9 cellular contexts compared by ENCODE assay signal in genomic region chr3:169146112-169146665, GRCh38.
DNase-seq lines count a peak whose midpoint lies in the region; ATAC-seq and TF ChIP-seq lines count a peak whose summit lies in the region.
"Had no signal": no experiment of that assay in that cellular context is flagged by ENCODE, and none has a peak within 500 bp of the region (broad histone marks: within the 10 kb centered on the region; RNA-seq: fewer than 3 reads in every experiment).

No MANE protein-coding gene starts in this region.

- CTCF ChIA-PET in mammary epithelial cell (lab: Charles Lee; ENCODE audit: low non-redundant PET), result interaction anchor here (0.6 to 0.7 kb wide), 2 partner anchors 194 to 200 kb away, joined by 4 to 7 read pairs; no protein-coding TSS in a partner anchor

- peaks cover 81% of the 10 kb centered on the region for H3K27me3 Mint-ChIP-seq in stimulated activated naive CD8-positive, alpha-beta T cell treated with anti-CD3 and anti-CD28 coated beads, Interleukin-15, Interleukin-2, amounts not matched to agents 100 ng/mL and 50 ng/mL, for 24 hours

- peaks cover 15% of the 10 kb centered on the region for H3K4me1 ChIP-seq in mammary epithelial cell (ENCODE audit: insufficient read depth, low read length)

- H3K4me3 ChIP-seq in mammary epithelial cell (replicated peaks in 1 of 3; ENCODE audit: insufficient read depth in 1 of 3, low read depth in 2 of 3, low read length in 3 of 3) (peak overlapping the region; percentile 81 to 96 (median 89)), kidney epithelial cell (ENCODE audit: low read depth, low read length) (peak overlapping the region; percentile 95)
- H3K4me3 ChIP-seq: BLaER1 had no signal

- H3K27ac ChIP-seq in mammary epithelial cell (ENCODE audit: insufficient read depth, low read depth, low read length), result peak overlapping the region; percentile 93
- H3K27ac ChIP-seq: BLaER1 had no signal

- no peak overlapping the region for H3K27ac Mint-ChIP-seq in stimulated activated naive CD8-positive, alpha-beta T cell treated with anti-CD3 and anti-CD28 coated beads, Interleukin-15, Interleukin-2, amounts not matched to agents 100 ng/mL and 50 ng/mL, for 24 hours

- H3K9ac ChIP-seq in mammary epithelial cell (ENCODE audit: insufficient read depth, low read length), result peak overlapping the region; percentile 97
- H3K9ac ChIP-seq: BLaER1 had no signal

- no peaks in the 10 kb centered on the region for H3K27me3 ChIP-seq in mammary epithelial cell (ENCODE audit: insufficient read depth, low read length)
- H3K27me3 ChIP-seq in kidney epithelial cell (ENCODE audit: control insufficient read depth, insufficient read depth, low read length), result no peaks in the 10 kb centered on the region

- TF ChIP-seq CTCF in mammary epithelial cell (conservative IDR thresholded peaks at IDR 0.05 in 1 of 2, IDR thresholded peaks at IDR 0.05 in 1 of 2; ENCODE audit: extremely low read depth in 1 of 2, insufficient read depth in 1 of 2, low read depth in 1 of 2, low read length in 2 of 2) (no peak), kidney epithelial cell (IDR thresholded peaks at IDR 0.05; ENCODE audit: insufficient read depth, low read length, poor library complexity, severe bottlenecking) (no peak)

- no peaks in the 10 kb centered on the region for H4K20me1 ChIP-seq in mammary epithelial cell (ENCODE audit: insufficient read depth, low read length)

- peak overlapping the region; percentile 96 for H3K4me2 ChIP-seq in mammary epithelial cell (ENCODE audit: insufficient read depth, low read depth, low read length)

- H3K79me2 ChIP-seq in mammary epithelial cell (ENCODE audit: insufficient read depth, low read length), result peaks cover 38% of the 10 kb centered on the region

- dilution Hi-C loops in mammary epithelial cell (cut with HindIII; ENCODE audit: low sequenced_read_pairs), result no loop called here

- intact Hi-C loops in mammary epithelial cell (cut with micrococcal nuclease), result loop anchor here (2.0 to 10.0 kb wide), 4 partner anchors 105 to 626 kb away; partner anchors contain the start of gene MYNN

- no peak for ATAC-seq in HG02840 (IDR thresholded peaks at IDR 0.05; ENCODE audit: low FRiP score, unreplicated experiment)

- in situ Hi-C loops in mammary epithelial cell (cut with MboI; ENCODE audit: low sequenced_read_pairs in 2 of 2), result loop anchor here in 1 of 2 donors (10.0 to 25.0 kb wide), 3 partner anchors 109 to 519 kb away; partner anchors contain the start of gene MECOM

- no peaks in the 10 kb centered on the region for H3K9me3 ChIP-seq in mammary epithelial cell (replicated peaks; ENCODE audit: insufficient read depth, low read length)
- H3K9me3 ChIP-seq: BLaER1 had no signal

- H3K36me3 Mint-ChIP-seq in stimulated activated naive CD8-positive, alpha-beta T cell treated with anti-CD3 and anti-CD28 coated beads, Interleukin-15, Interleukin-2, amounts not matched to agents 100 ng/mL and 50 ng/mL, for 24 hours (ENCODE audit: low read depth), result no peaks in the 10 kb centered on the region

- peak in 2 of 3 experiments; percentile 69 to 88 for DNase-seq in NCI-H1417 (lab: John Stamatoyannopoulos, UW)
- no peak for DNase-seq in NCI-H1417 treated with DMSO at 0.1 percent for 48 hours (lab: John Stamatoyannopoulos, UW)
- DNase-seq in NCI-H82 (lab: John Stamatoyannopoulos, UW), result peak; percentile 78
- peak; percentile 70 for DNase-seq in mammary epithelial cell
- DNase-seq in kidney epithelial cell (ENCODE audit: low read depth), result no peak
- no peak for DNase-seq in GDM1 (lab: John Stamatoyannopoulos, UW)

- BruUV-seq in mammary epithelial cell (replicated peaks; lab: Mats Ljungman, UMichigan), result TSS peak; percentile 47

- WGBS in mammary epithelial cell (ENCODE audit: low coverage, missing lambda C conversion rate), result under 1% methylated on average over 29 of the region's 40 CpGs

- H3K9me3 Mint-ChIP-seq in stimulated activated naive CD8-positive, alpha-beta T cell treated with anti-CD3 and anti-CD28 coated beads, Interleukin-15, Interleukin-2, amounts not matched to agents 100 ng/mL and 50 ng/mL, for 24 hours, result peaks cover 5% of the 10 kb centered on the region

- H3K4me1 Mint-ChIP-seq in stimulated activated naive CD8-positive, alpha-beta T cell treated with anti-CD3 and anti-CD28 coated beads, Interleukin-15, Interleukin-2, amounts not matched to agents 100 ng/mL and 50 ng/mL, for 24 hours (ENCODE audit: low read depth), result peaks cover 22% of the 10 kb centered on the region

- peak overlapping the region; percentile 97 for H2AFZ ChIP-seq in mammary epithelial cell (ENCODE audit: low read depth, low read length)

- H3K36me3 ChIP-seq in mammary epithelial cell (ENCODE audit: insufficient read depth, low read length) (no peaks in the 10 kb centered on the region), kidney epithelial cell (ENCODE audit: control insufficient read depth, insufficient read depth, low read length) (no peaks in the 10 kb centered on the region)
- H3K36me3 ChIP-seq: BLaER1 had no signal

- peak overlapping the region; percentile 71 for H3K4me3 Mint-ChIP-seq in stimulated activated naive CD8-positive, alpha-beta T cell treated with anti-CD3 and anti-CD28 coated beads, Interleukin-15, Interleukin-2, amounts not matched to agents 100 ng/mL and 50 ng/mL, for 24 hours

Comparison
In these comparisons a context has a peak if more than half of its experiments do, and no peak if none do; other contexts are left out.
1. DNase-seq: peak in NCI-H1417 (2 of 3), NCI-H82 (single experiment) and mammary epithelial cell (single experiment); none in NCI-H1417 treated with DMSO at 0.1 percent for 48 hours (single experiment), kidney epithelial cell (single experiment) and GDM1 (single experiment).